Comparison of ENCODE assay signal across 13 cellular contexts in genomic region chr4:156547439-156547838, GRCh38.
A peak's percentile ranks its signal among the peaks of the same experiment; 100 is the strongest.
DNase-seq lines count a peak whose midpoint lies in the region; ATAC-seq, FAIRE-seq and TF ChIP-seq lines count a peak whose summit lies in the region.
"Had no signal": no experiment of that assay in that cellular context is flagged by ENCODE, and none has a peak within 500 bp of the region (broad histone marks: within the 10 kb centered on the region; RNA-seq: fewer than 3 reads in every experiment).

No MANE protein-coding gene starts in this region.

- POLR2A ChIA-PET in CD8-positive, alpha-beta T cell (lab: Charles Lee) = no interaction called here

- intact Hi-C loops in CD8-positive, alpha-beta T cell (cut with DNase I, micrococcal nuclease) = no loop called here

- CTCF ChIA-PET in CD8-positive, alpha-beta T cell (lab: Charles Lee) = no interaction called here

- ATAC-seq in CD8-positive, alpha-beta T cell = no peak
- ATAC-seq: Right ventricle myocardium inferior had no signal

- DNase-seq in GM04504 (ENCODE audit: low read depth) = peak; percentile 76
- DNase-seq in RCC 7860 (ENCODE audit: low spot score) = peak; percentile 68
- DNase-seq in fibroblast of pulmonary artery (ENCODE audit: low read depth) = peak; percentile 87
- peak; percentile 87 for DNase-seq in skeletal muscle cell (ENCODE audit: low read depth)
- DNase-seq in CD8-positive, alpha-beta T cell = no peak
- no peak for DNase-seq in DMS79 treated with DMSO at 0.1 percent for 48 hours (lab: John Stamatoyannopoulos, UW)
- no peak for DNase-seq in activated CD8-positive, alpha-beta memory T cell treated with anti-CD3 and anti-CD28 coated beads for 24 hours
- no peak for DNase-seq in activated naive CD4-positive, alpha-beta T cell (lab: John Stamatoyannopoulos, UW)
- DNase-seq: activated CD4-positive, alpha-beta T cell treated with anti-CD3 and anti-CD28 coated beads, Interleukin-2, amount 50 U/mL, for 4 hours; GF-D8; hippocampal formation had no signal

- H3K9me3 ChIP-seq in CD8-positive, alpha-beta T cell (ENCODE audit: low read length) = no peaks in the 10 kb centered on the region

- H3K4me1 Mint-ChIP-seq in CD8-positive, alpha-beta T cell (ENCODE audit: low read depth) = no peaks in the 10 kb centered on the region

- no peaks in the 10 kb centered on the region for H3K27me3 Mint-ChIP-seq in CD8-positive, alpha-beta T cell (ENCODE audit: low read depth)

- no peaks in the 10 kb centered on the region for H3K27me3 ChIP-seq in CD8-positive, alpha-beta T cell (ENCODE audit: insufficient read depth, low read length)

- H3K4me3 ChIP-seq in fibroblast of pulmonary artery (replicated peaks; ENCODE audit: low read depth, low read length) (no peak overlapping the region), skeletal muscle cell (ENCODE audit: low read depth, low read length) (no peak overlapping the region)
- no peak overlapping the region for H3K4me3 ChIP-seq in CD8-positive, alpha-beta T cell (ENCODE audit: low read depth, low read length)

- no peak overlapping the region for H3K27ac ChIP-seq in CD8-positive, alpha-beta T cell (ENCODE audit: low read depth, low read length)

- no peaks in the 10 kb centered on the region for H3K36me3 Mint-ChIP-seq in CD8-positive, alpha-beta T cell

- no peaks in the 10 kb centered on the region for H3K36me3 ChIP-seq in CD8-positive, alpha-beta T cell (ENCODE audit: insufficient read depth, low read length)

- H3K4me1 ChIP-seq in CD8-positive, alpha-beta T cell (ENCODE audit: insufficient read depth, low read length) = no peaks in the 10 kb centered on the region

- FAIRE-seq in RCC 7860 (lab: Jason Lieb, UNC) = peak; percentile 90
- FAIRE-seq: GM19239 had no signal

- peaks cover 6% of the 10 kb centered on the region for H3K9me3 Mint-ChIP-seq in CD8-positive, alpha-beta T cell

- no peak overlapping the region for H3K27ac Mint-ChIP-seq in CD8-positive, alpha-beta T cell

- TF ChIP-seq CTCF in fibroblast of pulmonary artery (IDR thresholded peaks at IDR 0.05; ENCODE audit: low read length, missing control alignments) = no peak
- TF ChIP-seq CTCF in CD8-positive, alpha-beta T cell (IDR thresholded peaks at IDR 0.05) = no peak

- no peak overlapping the region for H3K4me3 Mint-ChIP-seq in CD8-positive, alpha-beta T cell

Comparison
In these comparisons a context has a peak if more than half of its experiments do, and no peak if none do; other contexts are left out.
1. DNase-seq: peak in GM04504 (single experiment), RCC 7860 (single experiment), fibroblast of pulmonary artery (single experiment) and skeletal muscle cell (single experiment); none in CD8-positive, alpha-beta T cell (0 of 7), DMS79 treated with DMSO at 0.1 percent for 48 hours (single experiment), activated CD8-positive, alpha-beta memory T cell treated with anti-CD3 and anti-CD28 coated beads for 24 hours (single experiment) and activated naive CD4-positive, alpha-beta T cell (0 of 4).